23 cellular contexts compared by ENCODE assay signal in genomic region chr17:40472733-40473452, GRCh38. TPM values are rescaled to one million over a fixed set of nuclear protein-coding genes. Genes with fewer than 3 reads are reported as not detected.
DNase-seq lines count a peak whose midpoint lies in the region; ATAC-seq, FAIRE-seq and TF ChIP-seq lines count a peak whose summit lies in the region.
"Had no signal": no experiment of that assay in that cellular context is flagged by ENCODE, and none has a peak within 500 bp of the region (broad histone marks: within the 10 kb centered on the region; RNA-seq: fewer than 3 reads in every experiment).

No MANE protein-coding gene starts in this region.

- H3K4me3 Mint-ChIP-seq in CD4-positive, CD25-positive, alpha-beta regulatory T cell = no peak overlapping the region
- no peak overlapping the region for H3K4me3 Mint-ChIP-seq in central memory CD8-positive, alpha-beta T cell
- no peak overlapping the region for H3K4me3 Mint-ChIP-seq in activated CD8-positive, alpha-beta memory T cell treated with anti-CD3 and anti-CD28 coated beads, Interleukin-2, amount 10 ng/mL, durations not matched to agents 7 days and 5 days
- no peak overlapping the region for H3K4me3 Mint-ChIP-seq in activated CD4-positive, alpha-beta T cell treated with anti-CD3 and anti-CD28 coated beads for 36 hours
- H3K4me3 Mint-ChIP-seq: activated CD8-positive, alpha-beta T cell treated with anti-CD3 and anti-CD28 coated beads for 36 hours; CD14-positive monocyte; GM23338; natural killer cell; T-helper 17 cell had no signal

- H3K9me3 ChIP-seq in CD4-positive, CD25-positive, alpha-beta regulatory T cell (ENCODE audit: control insufficient read depth in 2 of 2, low read length in 2 of 2) = no peaks in the 10 kb centered on the region
- H3K9me3 ChIP-seq in keratinocyte (ENCODE audit: control insufficient read depth, low read depth, low read length) = no peaks in the 10 kb centered on the region

- CTCF ChIA-PET in activated CD8-positive, alpha-beta memory T cell treated with anti-CD3 and anti-CD28 coated beads, Interleukin-2, amount 10 ng/mL, durations not matched to agents 7 days and 5 days (lab: Charles Lee) = interaction anchor here (2.1 kb wide), 1 partner anchor 60 kb away, joined by 7 read pairs; no protein-coding TSS in a partner anchor
- CTCF ChIA-PET in activated CD4-positive, alpha-beta T cell treated with anti-CD3 and anti-CD28 coated beads for 36 hours (lab: Charles Lee) = interaction anchor here (0.7 to 1.3 kb wide), 3 partner anchors 29 to 141 kb away, joined by 3 read pairs; partner anchors contain the start of gene TNS4

- no peaks in the 10 kb centered on the region for H3K36me3 ChIP-seq in CD4-positive, CD25-positive, alpha-beta regulatory T cell (ENCODE audit: control insufficient read depth, insufficient read depth, low read length)
- peaks cover 7 to 15% of the 10 kb centered on the region in 2 experiments for H3K36me3 ChIP-seq in keratinocyte (ENCODE audit: control insufficient read depth in 2 of 2, extremely low read depth in 1 of 2, insufficient read depth in 2 of 2, low read length in 2 of 2)

- TF ChIP-seq CTCF in keratinocyte (optimal IDR thresholded peaks at IDR 0.05 in 1 of 3, IDR thresholded peaks at IDR 0.05 in 1 of 3, conservative IDR thresholded peaks at IDR 0.05 in 1 of 3; ENCODE audit: extremely low read depth in 1 of 3, insufficient read depth in 2 of 3, low read length in 3 of 3) = no peak

- H3K27me3 ChIP-seq in CD4-positive, CD25-positive, alpha-beta regulatory T cell (ENCODE audit: control insufficient read depth, insufficient read depth, low read length) = peaks cover 2% of the 10 kb centered on the region
- H3K27me3 ChIP-seq in keratinocyte (ENCODE audit: control insufficient read depth, extremely low read depth, insufficient read depth, low read length) = no peaks in the 10 kb centered on the region
- H3K27me3 ChIP-seq: hepatocyte had no signal

- FAIRE-seq in keratinocyte (lab: Jason Lieb, UNC) = peak; percentile 84
- FAIRE-seq: small intestine had no signal

- H3K9me1 ChIP-seq in keratinocyte (ENCODE audit: control insufficient read depth, extremely low read depth, insufficient read depth, low read length) = no peaks in the 10 kb centered on the region

- no peak overlapping the region for H3K27ac ChIP-seq in CD4-positive, CD25-positive, alpha-beta regulatory T cell (ENCODE audit: insufficient read depth, low read length, poor library complexity, severe bottlenecking)
- peak overlapping the region; percentile 48 for H3K27ac ChIP-seq in keratinocyte (ENCODE audit: control insufficient read depth, insufficient read depth, low read length)
- H3K27ac ChIP-seq: hepatocyte had no signal

- H4K20me1 ChIP-seq in keratinocyte (ENCODE audit: control insufficient read depth, extremely low read depth, insufficient read depth, low read length) = peaks cover 40% of the 10 kb centered on the region

- H3K4me1 ChIP-seq in CD4-positive, CD25-positive, alpha-beta regulatory T cell (ENCODE audit: control insufficient read depth, insufficient read depth, low read length, poor library complexity, severe bottlenecking) = no peaks in the 10 kb centered on the region
- H3K4me1 ChIP-seq in keratinocyte (ENCODE audit: control insufficient read depth, extremely low read depth, insufficient read depth, low read length) = peaks cover 22% of the 10 kb centered on the region

- peaks cover 11% of the 10 kb centered on the region for H3K27me3 Mint-ChIP-seq in CD4-positive, CD25-positive, alpha-beta regulatory T cell
- no peaks in the 10 kb centered on the region for H3K27me3 Mint-ChIP-seq in central memory CD8-positive, alpha-beta T cell
- peaks cover 14% of the 10 kb centered on the region for H3K27me3 Mint-ChIP-seq in activated CD8-positive, alpha-beta memory T cell treated with anti-CD3 and anti-CD28 coated beads, Interleukin-2, amount 10 ng/mL, durations not matched to agents 7 days and 5 days
- no peaks in the 10 kb centered on the region for H3K27me3 Mint-ChIP-seq in activated CD4-positive, alpha-beta T cell treated with anti-CD3 and anti-CD28 coated beads for 36 hours
- H3K27me3 Mint-ChIP-seq: activated CD8-positive, alpha-beta T cell treated with anti-CD3 and anti-CD28 coated beads for 36 hours; T-helper 17 cell had no signal

- intact Hi-C loops in activated CD4-positive, alpha-beta T cell treated with anti-CD3 and anti-CD28 coated beads for 36 hours (cut with DNase I, micrococcal nuclease) = loop anchor here in 1 of 2 experiments (10.0 kb wide), 1 partner anchor 48 kb away; no protein-coding TSS in a partner anchor

- POLR2A ChIA-PET in activated CD4-positive, alpha-beta T cell treated with anti-CD3 and anti-CD28 coated beads for 36 hours (lab: Charles Lee) = interaction anchor here (0.6 kb wide), 1 partner anchor 143 kb away, joined by 14 read pairs; no protein-coding TSS in a partner anchor

- no peak for ATAC-seq in CD4-positive, CD25-positive, alpha-beta regulatory T cell (ENCODE audit: low read depth in 2 of 2)
- no peak for ATAC-seq in central memory CD8-positive, alpha-beta T cell (replicated peaks; ENCODE audit: extremely low read depth, poor library complexity, severe bottlenecking)
- no peak for ATAC-seq in activated CD8-positive, alpha-beta memory T cell treated with anti-CD3 and anti-CD28 coated beads, Interleukin-2, amount 10 ng/mL, durations not matched to agents 7 days and 5 days
- no peak for ATAC-seq in activated CD4-positive, alpha-beta T cell treated with anti-CD3 and anti-CD28 coated beads for 36 hours
- ATAC-seq in HG02798 (IDR thresholded peaks at IDR 0.05; ENCODE audit: poor library complexity, unreplicated experiment) = no peak
- ATAC-seq: activated CD8-positive, alpha-beta T cell treated with anti-CD3 and anti-CD28 coated beads for 36 hours; GM23338; natural killer cell; T-helper 17 cell had no signal

- no peak overlapping the region for H3K4me3 ChIP-seq in CD4-positive, CD25-positive, alpha-beta regulatory T cell (ENCODE audit: low read depth, low read length)
- no peak overlapping the region for H3K4me3 ChIP-seq in keratinocyte (ENCODE audit: control insufficient read depth in 2 of 3, extremely low read depth in 1 of 3, insufficient read depth in 2 of 3, low read depth in 1 of 3, low read length in 3 of 3)
- H3K4me3 ChIP-seq: GM23338, hepatocyte had no signal

- no peaks in the 10 kb centered on the region for H3K36me3 Mint-ChIP-seq in CD4-positive, CD25-positive, alpha-beta regulatory T cell
- peaks cover 7% of the 10 kb centered on the region for H3K36me3 Mint-ChIP-seq in central memory CD8-positive, alpha-beta T cell (ENCODE audit: insufficient read depth)
- peaks cover 1% of the 10 kb centered on the region for H3K36me3 Mint-ChIP-seq in activated CD8-positive, alpha-beta memory T cell treated with anti-CD3 and anti-CD28 coated beads, Interleukin-2, amount 10 ng/mL, durations not matched to agents 7 days and 5 days
- H3K36me3 Mint-ChIP-seq in activated CD4-positive, alpha-beta T cell treated with anti-CD3 and anti-CD28 coated beads for 36 hours (ENCODE audit: low read depth) = peaks cover 3% of the 10 kb centered on the region
- H3K36me3 Mint-ChIP-seq: CD14-positive monocyte, natural killer cell had no signal

- dilution Hi-C loops in keratinocyte (cut with MboI; ENCODE audit: extremely low pct_ligation_motif_present, low sequenced_read_pairs) = no loop called here

- H2AFZ ChIP-seq in keratinocyte (ENCODE audit: control insufficient read depth, low read length) = no peak overlapping the region
- H2AFZ ChIP-seq: GM23338, hepatocyte had no signal

- H3K9ac ChIP-seq in keratinocyte (ENCODE audit: control insufficient read depth, extremely low read depth, insufficient read depth, low read length) = no peak overlapping the region

- H3K79me2 ChIP-seq in keratinocyte (ENCODE audit: control insufficient read depth, insufficient read depth, low read length) = no peaks in the 10 kb centered on the region
- H3K79me2 ChIP-seq: hepatocyte had no signal

- H3K27ac Mint-ChIP-seq in CD4-positive, CD25-positive, alpha-beta regulatory T cell = peak overlapping the region in 2 of 3 donors; percentile 44 to 74
- H3K27ac Mint-ChIP-seq in central memory CD8-positive, alpha-beta T cell (ENCODE audit: low read depth) = peak overlapping the region; percentile 56
- H3K27ac Mint-ChIP-seq in activated CD8-positive, alpha-beta memory T cell treated with anti-CD3 and anti-CD28 coated beads, Interleukin-2, amount 10 ng/mL, durations not matched to agents 7 days and 5 days = no peak overlapping the region
- no peak overlapping the region for H3K27ac Mint-ChIP-seq in activated CD4-positive, alpha-beta T cell treated with anti-CD3 and anti-CD28 coated beads for 36 hours
- H3K27ac Mint-ChIP-seq: activated CD8-positive, alpha-beta T cell treated with anti-CD3 and anti-CD28 coated beads for 36 hours; CD14-positive monocyte; GM23338; natural killer cell had no signal

- H3K9me3 Mint-ChIP-seq in CD4-positive, CD25-positive, alpha-beta regulatory T cell = peaks cover 0 to 2% (median 0%) of the 10 kb centered on the region in 7 donors
- H3K9me3 Mint-ChIP-seq in central memory CD8-positive, alpha-beta T cell = no peaks in the 10 kb centered on the region
- H3K9me3 Mint-ChIP-seq in activated CD8-positive, alpha-beta memory T cell treated with anti-CD3 and anti-CD28 coated beads, Interleukin-2, amount 10 ng/mL, durations not matched to agents 7 days and 5 days (ENCODE audit: low read depth) = no peaks in the 10 kb centered on the region
- no peaks in the 10 kb centered on the region for H3K9me3 Mint-ChIP-seq in activated CD4-positive, alpha-beta T cell treated with anti-CD3 and anti-CD28 coated beads for 36 hours (ENCODE audit: low read depth)
- H3K9me3 Mint-ChIP-seq: activated CD8-positive, alpha-beta T cell treated with anti-CD3 and anti-CD28 coated beads for 36 hours; natural killer cell had no signal

- no peak for DNase-seq in CD4-positive, CD25-positive, alpha-beta regulatory T cell
- DNase-seq in OCI-M1 (lab: John Stamatoyannopoulos, UW) = peak; percentile 12
- DNase-seq in central memory CD8-positive, alpha-beta T cell (ENCODE audit: low spot score in 2 of 2) = no peak
- peak; percentile 71 for DNase-seq in keratinocyte (ENCODE audit: low read depth, low spot score)
- DNase-seq in activated CD8-positive, alpha-beta memory T cell treated with anti-CD3 and anti-CD28 coated beads, Interleukin-2, amount 10 ng/mL, durations not matched to agents 7 days and 5 days = no peak
- no peak for DNase-seq in activated CD4-positive, alpha-beta T cell treated with anti-CD3 and anti-CD28 coated beads for 36 hours
- DNase-seq in glomerular visceral epithelial cell (ENCODE audit: extremely low spot score) = no peak
- DNase-seq: ACHN; activated CD8-positive, alpha-beta T cell treated with anti-CD3 and anti-CD28 coated beads for 36 hours; caudate nucleus; islet precursor cell; KG1; natural killer cell; NCI-H2029 treated with DMSO at 0.1 percent for 48 hours; SHP77; stimulated activated CD4-positive, alpha-beta T cell treated with anti-CD3 and anti-CD28 coated beads, Interleukin-4, amount 100 ng/mL, for 4 hours; T-helper 17 cell had no signal

- no peak overlapping the region for H3K4me2 ChIP-seq in keratinocyte (ENCODE audit: control insufficient read depth, extremely low read depth, insufficient read depth, low read depth, low read length)
- H3K4me2 ChIP-seq: GM23338, hepatocyte had no signal

- H3K4me1 Mint-ChIP-seq in CD4-positive, CD25-positive, alpha-beta regulatory T cell = peaks cover 0 to 6% (median 0%) of the 10 kb centered on the region in 4 donors
- H3K4me1 Mint-ChIP-seq in central memory CD8-positive, alpha-beta T cell = peaks cover 6% of the 10 kb centered on the region
- peaks cover 4% of the 10 kb centered on the region for H3K4me1 Mint-ChIP-seq in activated CD8-positive, alpha-beta memory T cell treated with anti-CD3 and anti-CD28 coated beads, Interleukin-2, amount 10 ng/mL, durations not matched to agents 7 days and 5 days
- peaks cover 8% of the 10 kb centered on the region for H3K4me1 Mint-ChIP-seq in activated CD4-positive, alpha-beta T cell treated with anti-CD3 and anti-CD28 coated beads for 36 hours
- H3K4me1 Mint-ChIP-seq: CD14-positive monocyte had no signal

RNA-seq across cellular contexts. Expression of gene TNS4, which starts 28.5 kb away (rescaled TPM):
- 1.1 TPM for total RNA-seq in CD4-positive, CD25-positive, alpha-beta regulatory T cell
- under 1 TPM in 1 of 4 donors, not detected in 3; 0.16 TPM for polyA plus RNA-seq in CD4-positive, CD25-positive, alpha-beta regulatory T cell
- polyA plus RNA-seq in keratinocyte = 129 to 171 TPM (median 160 TPM) in 3 replicates
- 182 TPM for polyA plus RNA-seq in keratinocyte (2011; ENCODE audit: low read depth)
- 162 and 255 TPM in 2 replicates for polyA plus RNA-seq in keratinocyte (2011; cell fraction: cytosol; rRNA removed)
- 758 and 1,104 TPM in 2 replicates for polyA plus RNA-seq in keratinocyte (2011; cell fraction: nucleus; rRNA removed)
- 221 and 630 TPM in 2 replicates for polyA plus RNA-seq in keratinocyte (2012; ENCODE audit: low replicate concordance)
- polyA minus RNA-seq in keratinocyte = 229 to 1,669 TPM (median 398 TPM) in 3 replicates
- polyA minus RNA-seq in keratinocyte (2011; cell fraction: cytosol; rRNA and poly(A)+ RNA removed) = 367 TPM
- 523 and 706 TPM in 2 replicates for polyA minus RNA-seq in keratinocyte (2011; cell fraction: nucleus; rRNA and poly(A)+ RNA removed)
- total RNA-seq in activated CD8-positive, alpha-beta memory T cell treated with anti-CD3 and anti-CD28 coated beads, Interleukin-2, amount 10 ng/mL, durations not matched to agents 7 days and 5 days = 1 to 10 TPM; 4.2 to 5.8 TPM
- total RNA-seq in activated CD4-positive, alpha-beta T cell treated with anti-CD3 and anti-CD28 coated beads for 36 hours = 10 to 100 TPM; 10.8 to 12.8 TPM
- total RNA-seq: hepatocyte, temporal lobe had no signal
- polyA plus RNA-seq: CD14-positive monocyte had no signal

RNA-seq across cellular contexts. Expression of gene IGFBP4, which starts 29.6 kb away (rescaled TPM):
- 3.7 TPM for total RNA-seq in CD4-positive, CD25-positive, alpha-beta regulatory T cell
- 1 to 10 TPM in 3 of 4 donors, under 1 TPM in 1; 0.63 to 1.3 (median 1.2) TPM for polyA plus RNA-seq in CD4-positive, CD25-positive, alpha-beta regulatory T cell
- 6.0 to 13.8 TPM (median 6.8 TPM) in 3 replicates for polyA plus RNA-seq in keratinocyte
- 0.44 TPM for polyA plus RNA-seq in keratinocyte (2011; ENCODE audit: low read depth)
- 9.2 and 12.4 TPM in 2 replicates for polyA plus RNA-seq in keratinocyte (2011; cell fraction: cytosol; rRNA removed)
- polyA plus RNA-seq in keratinocyte (2011; cell fraction: nucleus; rRNA removed) = 6.5 and 10.0 TPM in 2 replicates
- 5.1 and 17.9 TPM in 2 replicates for polyA plus RNA-seq in keratinocyte (2012; ENCODE audit: low replicate concordance)
- polyA minus RNA-seq in keratinocyte = 6.8 to 30.7 TPM (median 7.6 TPM) in 3 replicates
- 15.9 TPM for polyA minus RNA-seq in keratinocyte (2011; cell fraction: cytosol; rRNA and poly(A)+ RNA removed)
- 3.8 and 6.0 TPM in 2 replicates for polyA minus RNA-seq in keratinocyte (2011; cell fraction: nucleus; rRNA and poly(A)+ RNA removed)
- total RNA-seq in activated CD8-positive, alpha-beta memory T cell treated with anti-CD3 and anti-CD28 coated beads, Interleukin-2, amount 10 ng/mL, durations not matched to agents 7 days and 5 days = 1 to 10 TPM; 3.4 to 5.9 TPM
- total RNA-seq in activated CD4-positive, alpha-beta T cell treated with anti-CD3 and anti-CD28 coated beads for 36 hours = 10 to 100 TPM; 40.2 to 45.6 TPM

RNA-seq across cellular contexts. Expression of gene TOP2A, which starts 55.2 kb away (rescaled TPM):
- total RNA-seq in CD4-positive, CD25-positive, alpha-beta regulatory T cell = 13.2 TPM
- polyA plus RNA-seq in CD4-positive, CD25-positive, alpha-beta regulatory T cell = 1 to 10 TPM; 2.1 to 8.1 (median 2.6) TPM
- 5.2 to 45.0 TPM (median 27.1 TPM) in 3 replicates for polyA plus RNA-seq in keratinocyte
- 3.0 TPM for polyA plus RNA-seq in keratinocyte (2011; ENCODE audit: low read depth)
- polyA plus RNA-seq in keratinocyte (2011; cell fraction: cytosol; rRNA removed) = 5.1 and 13.0 TPM in 2 replicates
- 6.1 and 10.4 TPM in 2 replicates for polyA plus RNA-seq in keratinocyte (2011; cell fraction: nucleus; rRNA removed)
- 0.23 and 33.4 TPM in 2 replicates for polyA plus RNA-seq in keratinocyte (2012; ENCODE audit: low replicate concordance)
- 3.0 to 28.7 TPM (median 4.0 TPM) in 3 replicates for polyA minus RNA-seq in keratinocyte
- polyA minus RNA-seq in keratinocyte (2011; cell fraction: cytosol; rRNA and poly(A)+ RNA removed) = 5.8 TPM
- 3.3 and 6.9 TPM in 2 replicates for polyA minus RNA-seq in keratinocyte (2011; cell fraction: nucleus; rRNA and poly(A)+ RNA removed)
- 100 to 1,000 TPM; 310 to 347 TPM for total RNA-seq in activated CD8-positive, alpha-beta memory T cell treated with anti-CD3 and anti-CD28 coated beads, Interleukin-2, amount 10 ng/mL, durations not matched to agents 7 days and 5 days
- total RNA-seq in activated CD4-positive, alpha-beta T cell treated with anti-CD3 and anti-CD28 coated beads for 36 hours = 100 to 1,000 TPM; 245 to 322 TPM

Comparison
In these comparisons a context has a peak if more than half of its experiments do, and no peak if none do; other contexts are left out.
1. DNase-seq: peak in OCI-M1 (single experiment) and keratinocyte (single experiment); none in CD4-positive, CD25-positive, alpha-beta regulatory T cell (0 of 3), central memory CD8-positive, alpha-beta T cell (0 of 2), activated CD8-positive, alpha-beta memory T cell treated with anti-CD3 and anti-CD28 coated beads, Interleukin-2, amount 10 ng/mL, durations not matched to agents 7 days and 5 days (single experiment), activated CD4-positive, alpha-beta T cell treated with anti-CD3 and anti-CD28 coated beads for 36 hours (single experiment) and glomerular visceral epithelial cell (single experiment).
2. H3K27ac Mint-ChIP-seq: peak in CD4-positive, CD25-positive, alpha-beta regulatory T cell (2 of 3) and central memory CD8-positive, alpha-beta T cell (single experiment); none in activated CD8-positive, alpha-beta memory T cell treated with anti-CD3 and anti-CD28 coated beads, Interleukin-2, amount 10 ng/mL, durations not matched to agents 7 days and 5 days (single experiment) and activated CD4-positive, alpha-beta T cell treated with anti-CD3 and anti-CD28 coated beads for 36 hours (single experiment).
3. RNA of gene TOP2A, which starts 55.2 kb away (total RNA-seq): 310 to 347 TPM in activated CD8-positive, alpha-beta memory T cell treated with anti-CD3 and anti-CD28 coated beads, Interleukin-2, amount 10 ng/mL, durations not matched to agents 7 days and 5 days and 245 to 322 TPM in activated CD4-positive, alpha-beta T cell treated with anti-CD3 and anti-CD28 coated beads for 36 hours; 13.2 TPM in CD4-positive, CD25-positive, alpha-beta regulatory T cell (single experiment); every median in the first group is over 10 times any median in the second.